ENCODE assay signal across 14 cellular contexts in the genomic region with DNA sequence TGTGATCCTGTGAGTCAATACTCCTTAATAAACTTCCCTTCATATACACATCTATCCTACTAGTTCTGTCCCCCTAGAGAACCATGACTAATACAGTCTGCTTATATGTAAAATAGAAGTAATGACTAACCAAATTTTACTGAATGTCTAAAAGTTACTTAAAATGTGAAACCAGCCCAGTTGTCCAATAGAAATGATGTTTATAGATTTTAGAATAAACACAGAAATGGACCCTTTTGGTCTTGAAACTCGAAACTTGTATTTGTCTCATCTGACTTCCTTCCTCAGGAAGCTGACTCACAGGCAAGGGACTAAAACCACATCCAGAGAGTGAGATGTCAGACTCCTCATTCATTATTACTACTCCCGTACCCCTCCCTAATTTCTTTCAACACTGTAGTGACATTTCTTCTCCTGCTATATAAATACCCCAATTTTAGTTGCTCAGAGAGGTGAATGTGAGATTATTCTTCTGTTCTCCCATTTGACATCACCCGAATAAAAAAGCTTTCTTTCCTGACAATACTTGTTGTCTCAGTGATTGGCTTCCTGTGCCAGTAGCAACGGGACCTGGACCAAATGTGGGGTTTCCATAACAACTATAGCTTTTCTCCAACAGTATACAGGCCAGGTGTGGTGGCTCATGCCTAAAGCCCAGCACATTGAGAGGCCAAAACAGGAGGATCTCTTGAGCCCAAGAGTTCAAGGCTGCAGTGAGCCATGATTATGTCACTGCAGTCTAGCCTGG.
DNase-seq lines count a peak whose midpoint lies in the region; ATAC-seq, FAIRE-seq and TF ChIP-seq lines count a peak whose summit lies in the region.
"Had no signal": no experiment of that assay in that cellular context is flagged by ENCODE, and none has a peak within 500 bp of the region (broad histone marks: within the 10 kb centered on the region; RNA-seq: fewer than 3 reads in every experiment).

No MANE protein-coding gene starts in this region.

- CTCF ChIA-PET in RWPE1 (lab: Yijun Ruan, JAX): interaction anchor here (0.6 kb wide), 1 partner anchor 51 kb away, joined by 3 read pairs; no protein-coding TSS in a partner anchor

- POLR2A ChIA-PET in RWPE1 (lab: Yijun Ruan, JAX; ENCODE audit: low non-redundant PET): no interaction called here

- TF ChIP-seq CTCF in RWPE1 (conservative IDR thresholded peaks at IDR 0.05; ENCODE audit: low read depth): no peak

- peak; percentile 88 for ATAC-seq in GM21619 (IDR thresholded peaks at IDR 0.05; ENCODE audit: unreplicated experiment)
- ATAC-seq: body of pancreas had no signal

- DNase-seq in COLO829 (ENCODE audit: low spot score) (peak; percentile 53), Kasumi-1 (lab: John Stamatoyannopoulos, UW) (peak; percentile 59 to 62), dermis microvascular lymphatic vessel endothelial cell (ENCODE audit: low read depth in 2 of 2) (peak; percentile 10 to 84), frontal cortex (ENCODE audit: low spot score in 2 of 2) (no peak), retina (no peak), RWPE1 (ENCODE audit: low spot score) (no peak), medulla oblongata (ENCODE audit: extremely low spot score) (no peak)
- DNase-seq: body of pancreas; DMS79 treated with DMSO at 0.1 percent for 48 hours; NCI-H2081 treated with DMSO at 0.1 percent for 48 hours; stimulated activated naive CD4-positive, alpha-beta T cell had no signal

- no peak for FAIRE-seq in frontal cortex (lab: Jason Lieb, UNC)
- FAIRE-seq: TTC549 had no signal

- no peak overlapping the region for H3K27ac ChIP-seq in RWPE1
- H3K27ac ChIP-seq: body of pancreas, right atrium auricular region had no signal

Comparison
In these comparisons a context has a peak if more than half of its experiments do, and no peak if none do; other contexts are left out.
1. DNase-seq: peak in COLO829 (single experiment), Kasumi-1 (2 of 2) and dermis microvascular lymphatic vessel endothelial cell (2 of 2); none in frontal cortex (0 of 2), retina (single experiment), RWPE1 (single experiment) and medulla oblongata (single experiment).